9 cellular contexts compared by ENCODE assay signal in the genomic region with DNA sequence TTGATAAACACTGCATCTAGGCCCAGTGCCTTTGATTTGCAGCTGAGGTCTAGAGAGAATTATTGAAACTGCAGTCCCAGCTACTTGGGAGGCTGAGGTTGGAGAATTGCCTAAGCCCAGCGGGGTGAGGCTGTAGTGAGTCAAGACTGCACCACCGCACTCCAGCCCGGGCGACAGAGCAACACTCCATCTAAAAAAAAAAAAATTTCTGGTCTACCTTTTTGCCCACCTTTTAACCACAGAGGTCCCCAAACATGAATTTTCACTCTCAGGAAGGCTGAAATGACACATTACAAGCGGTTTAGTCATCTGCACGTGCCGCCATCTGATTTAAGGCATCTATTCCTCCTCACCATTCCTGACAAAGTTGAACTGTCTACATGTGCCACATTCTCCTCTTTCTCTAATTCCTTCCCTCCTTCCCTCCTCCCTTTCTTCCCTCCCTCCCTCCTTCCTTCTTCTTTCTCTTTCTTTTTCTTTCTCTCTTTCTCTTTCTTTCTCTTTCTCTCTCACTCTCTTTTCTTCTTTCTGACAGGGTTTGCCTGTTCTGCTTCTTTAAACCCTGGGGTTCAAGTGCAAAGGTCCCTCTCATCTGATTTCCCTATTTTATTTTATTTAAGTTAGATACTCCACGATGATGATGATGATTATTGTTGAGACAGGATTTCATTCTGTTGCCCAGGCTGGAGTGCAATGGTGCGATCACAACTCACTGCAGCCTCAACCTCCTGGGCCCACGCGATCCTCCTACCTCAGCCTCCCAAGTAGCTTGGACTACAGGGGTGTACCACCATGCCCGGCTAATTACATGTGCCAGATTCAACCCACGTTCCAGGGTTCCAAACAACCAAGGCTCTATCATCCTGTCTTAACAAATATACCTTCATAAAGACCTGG. TPM values are rescaled to one million over a fixed set of nuclear protein-coding genes. Genes with fewer than 3 reads are reported as not detected.
DNase-seq lines count a peak whose midpoint lies in the region; ATAC-seq and TF ChIP-seq lines count a peak whose summit lies in the region.
"Had no signal": no experiment of that assay in that cellular context is flagged by ENCODE, and none has a peak within 500 bp of the region (broad histone marks: within the 10 kb centered on the region; RNA-seq: fewer than 3 reads in every experiment).

No MANE protein-coding gene starts in this region.

- in situ Hi-C loops in GM23248 (cut with MboI): no loop called here
- in situ Hi-C loops in KBM-7 (cut with MboI; ENCODE audit: low pct_unique_long_range_greater_than_20kb, low sequenced_read_pairs): no loop called here

- WGBS in GM23248 (ENCODE audit: low coverage in 1 of 2, low lambda C conversion rate in 2 of 2, missing lambda C conversion rate in 2 of 2), 2 experiments: 81 to 82% methylated on average over 12 to 13 of the region's 13 CpGs

- H2AFZ ChIP-seq in GM23248 (no peak overlapping the region), neural progenitor cell (replicated peaks) (no peak overlapping the region)

- H3K27ac Mint-ChIP-seq in T-cell (peak overlapping the region; percentile 71 to 76), neural progenitor cell (no peak overlapping the region)

- peaks cover 15% of the 10 kb centered on the region for H3K79me2 ChIP-seq in GM23248 (ENCODE audit: insufficient read depth)
- peaks cover 15% of the 10 kb centered on the region for H3K79me2 ChIP-seq in neural progenitor cell (ENCODE audit: low read depth)

- DNase-seq in GM23248 (peak; percentile 53), T-cell (no peak), choroid plexus epithelial cell (ENCODE audit: low read depth) (peak; percentile 42), KBM-7 (no peak), neural progenitor cell (ENCODE audit: low spot score) (no peak), RWPE1 (ENCODE audit: low spot score) (no peak)
- DNase-seq in stimulated activated CD8-positive, alpha-beta memory T cell treated with anti-CD3 and anti-CD28 coated beads, Interleukin-15, amount 100 ng/mL, for 24 hours (ENCODE audit: low read depth): peak; percentile 17
- DNase-seq: anterior cingulate cortex, left ventricle myocardium superior had no signal

- ATAC-seq in T-cell (replicated peaks in 1 of 4): no peak
- ATAC-seq: left ventricle myocardium superior had no signal

- POLR2A ChIA-PET in T-cell (lab: Charles Lee) (interaction anchor here (0.5 to 0.8 kb wide), 2 partner anchors 13 to 248 kb away, joined by 3 to 4 read pairs; no protein-coding TSS in a partner anchor), RWPE1 (lab: Yijun Ruan, JAX; ENCODE audit: low non-redundant PET) (no interaction called here)

- H3K9me3 ChIP-seq in GM23248 (ENCODE audit: low read depth) (no peaks in the 10 kb centered on the region), neural progenitor cell (ENCODE audit: low read depth) (no peaks in the 10 kb centered on the region)

- H3K27ac ChIP-seq in GM23248 (no peak overlapping the region), neural progenitor cell (no peak overlapping the region), RWPE1 (no peak overlapping the region)

- no peaks in the 10 kb centered on the region for H3K36me3 ChIP-seq in GM23248 (ENCODE audit: low read depth)
- no peaks in the 10 kb centered on the region for H3K36me3 ChIP-seq in neural progenitor cell

- H3K9me2 ChIP-seq in GM23248 (ENCODE audit: insufficient read depth): no peaks in the 10 kb centered on the region

- H3K4me2 ChIP-seq in GM23248 (ENCODE audit: unreplicated experiment): no peak overlapping the region
- H3K4me2 ChIP-seq in neural progenitor cell: no peak overlapping the region

- H4K20me1 ChIP-seq in GM23248 (ENCODE audit: insufficient read depth) (no peaks in the 10 kb centered on the region), neural progenitor cell (ENCODE audit: low read depth) (peaks cover 14% of the 10 kb centered on the region)

- H3K27me3 ChIP-seq in GM23248 (replicated peaks; ENCODE audit: insufficient read depth) (no peaks in the 10 kb centered on the region), neural progenitor cell (no peaks in the 10 kb centered on the region)

- no peaks in the 10 kb centered on the region for H3K27me3 Mint-ChIP-seq in T-cell
- peaks cover 7% of the 10 kb centered on the region for H3K27me3 Mint-ChIP-seq in neural progenitor cell (ENCODE audit: insufficient read depth, low read depth)

- H3F3A ChIP-seq in GM23248 (ENCODE audit: insufficient read depth): no peaks in the 10 kb centered on the region
- H3F3A ChIP-seq in neural progenitor cell (ENCODE audit: low read depth): peaks cover under 1% of the 10 kb centered on the region

- CTCF ChIA-PET in T-cell (lab: Charles Lee): no interaction called here
- CTCF ChIA-PET in RWPE1 (lab: Yijun Ruan, JAX): interaction anchor here (0.6 kb wide), 1 partner anchor 20 kb away, joined by 3 read pairs; no protein-coding TSS in a partner anchor

- TF ChIP-seq CTCF in choroid plexus epithelial cell (conservative IDR thresholded peaks at IDR 0.05; ENCODE audit: low read depth, low read length) (no peak), neural progenitor cell (IDR thresholded peaks at IDR 0.05) (no peak), RWPE1 (conservative IDR thresholded peaks at IDR 0.05; ENCODE audit: low read depth) (no peak)

- H3K36me3 Mint-ChIP-seq in T-cell (no peaks in the 10 kb centered on the region), neural progenitor cell (peaks cover 4% of the 10 kb centered on the region)

- no peak overlapping the region for H3K4me3 ChIP-seq in GM23248
- no peak overlapping the region for H3K4me3 ChIP-seq in choroid plexus epithelial cell (ENCODE audit: low read depth, low read length)
- no peak overlapping the region for H3K4me3 ChIP-seq in neural progenitor cell

- H3K9ac ChIP-seq in GM23248 (no peak overlapping the region), neural progenitor cell (no peak overlapping the region)

- H3K4me1 Mint-ChIP-seq in T-cell (peaks cover 31 to 45% (median 43%) of the 10 kb centered on the region in 3 donors), neural progenitor cell (peaks cover 22% of the 10 kb centered on the region)

- H3K9me3 Mint-ChIP-seq in T-cell (no peaks in the 10 kb centered on the region), neural progenitor cell (no peaks in the 10 kb centered on the region)

- H3K4me1 ChIP-seq in GM23248 (ENCODE audit: insufficient read depth) (peaks cover 5% of the 10 kb centered on the region; the same call in 1 of the 2 replicates), neural progenitor cell (peaks cover 6% of the 10 kb centered on the region)

- H3K4me3 Mint-ChIP-seq in T-cell: peak overlapping the region in 1 of 3 donors; percentile 85
- no peak overlapping the region for H3K4me3 Mint-ChIP-seq in neural progenitor cell

RNA-seq across cellular contexts. Expression of a gene that starts 3.0 kb away (rescaled TPM):
- 178 and 185 TPM in 2 replicates for total RNA-seq in GM23248 (2014; rRNA removed; shearing (Covaris generic))
- polyA plus RNA-seq in GM23248 (2016; fragmentation: Nextera tagmentation; extraction: Ambion mirVana): 334 and 350 TPM in 2 replicates
- total RNA-seq in T-cell (100 to 1,000 TPM; 143 to 167 (median 152) TPM), neural progenitor cell (ENCODE audit: low replicate concordance) (147 and 183 TPM in 2 replicates)

Comparison
In these comparisons a context has a peak if more than half of its experiments do, and no peak if none do; other contexts are left out.
1. DNase-seq: peak in GM23248 (single experiment), choroid plexus epithelial cell (single experiment) and stimulated activated CD8-positive, alpha-beta memory T cell treated with anti-CD3 and anti-CD28 coated beads, Interleukin-15, amount 100 ng/mL, for 24 hours (single experiment); none in T-cell (0 of 34), KBM-7 (single experiment), neural progenitor cell (single experiment) and RWPE1 (single experiment).